In genomic region chr2:232372231-232373208, GRCh38 we compare ENCODE assay signal across 20 cellular contexts. TPM values are rescaled to one million over a fixed set of nuclear protein-coding genes. Genes with fewer than 3 reads are reported as not detected.
DNase-seq lines count a peak whose midpoint lies in the region; ATAC-seq, FAIRE-seq and TF ChIP-seq lines count a peak whose summit lies in the region.
"Had no signal": no experiment of that assay in that cellular context is flagged by ENCODE, and none has a peak within 500 bp of the region (broad histone marks: within the 10 kb centered on the region; RNA-seq: fewer than 3 reads in every experiment).

No MANE protein-coding gene starts in this region.

- 89 to 92% methylated on average over 18 of the region's 18 CpGs for WGBS in aorta, 2 donors

- intact Hi-C loops in cardiac septum (cut with DNase I) (no loop called here), left ventricle myocardium superior (cut with micrococcal nuclease) (no loop called here), aorta (cut with DNase I) (no loop called here)

- no peaks in the 10 kb centered on the region for H3K36me3 ChIP-seq in RWPE2 (ENCODE audit: low read depth)
- H3K36me3 ChIP-seq in aorta (ENCODE audit: control insufficient read depth in 1 of 2, insufficient read depth in 2 of 2, low read length in 1 of 2) = no peaks in the 10 kb centered on the region
- H3K36me3 ChIP-seq: esophagus muscularis mucosa had no signal

- ATAC-seq in left ventricle myocardium superior (no peak), RWPE2 (ENCODE audit: low read depth) (peak; percentile 48; the same call in 2 of the 3 replicates), aorta (ENCODE audit: low FRiP score) (no peak), GM21529 (IDR thresholded peaks at IDR 0.05; ENCODE audit: unreplicated experiment) (no peak)
- ATAC-seq: natural killer cell treated with Interleukin-12 subunit alpha and Interleukin-12 subunit beta and Interleukin-15 and Interleukin-18, amount 100 ng/mL, for 72 hours had no signal

- H3K4me1 ChIP-seq in RWPE2 (ENCODE audit: insufficient read depth, poor library complexity, severe bottlenecking) = no peaks in the 10 kb centered on the region
- no peaks in the 10 kb centered on the region for H3K4me1 ChIP-seq in aorta (ENCODE audit: control insufficient read depth in 1 of 2, insufficient read depth in 2 of 2, low read length in 2 of 2)
- H3K4me1 ChIP-seq: esophagus muscularis mucosa had no signal

- DNase-seq in cardiac septum (ENCODE audit: low spot score) (peak; percentile 46), left ventricle myocardium superior (no peak), RWPE2 (ENCODE audit: low spot score) (peak; percentile 36), fibroblast of pulmonary artery (ENCODE audit: low read depth) (peak; percentile 18), aorta (peak; percentile 3 to 37), NCI-H1694 (lab: John Stamatoyannopoulos, UW) (no peak), RCC 7860 (ENCODE audit: low spot score) (no peak)
- DNase-seq: activated CD4-positive, alpha-beta T cell treated with anti-CD3 and anti-CD28 coated beads, Interleukin-2, amount 50 U/mL, for 48 hours; CD8-positive, alpha-beta memory T cell; NCI-H774; SHP77 treated with DMSO at 0.1 percent for 48 hours; stimulated activated CD4-positive, alpha-beta T cell treated with anti-CD3 and anti-CD28 coated beads, Interleukin-4, amount 100 ng/mL, for 24 hours had no signal

- TF ChIP-seq CTCF in RWPE2 (IDR thresholded peaks at IDR 0.05; ENCODE audit: poor library complexity, severe bottlenecking) = no peak
- no peak for TF ChIP-seq CTCF in fibroblast of pulmonary artery (IDR thresholded peaks at IDR 0.05; ENCODE audit: low read length, missing control alignments)

- H3K27me3 ChIP-seq in RWPE2 (ENCODE audit: insufficient read depth, poor library complexity, severe bottlenecking) (no peaks in the 10 kb centered on the region), aorta (ENCODE audit: control insufficient read depth in 1 of 2, insufficient read depth in 2 of 2, low read length in 1 of 2) (no peaks in the 10 kb centered on the region)

- H3K27ac ChIP-seq in RWPE2 (ENCODE audit: poor library complexity, severe bottlenecking) = no peak overlapping the region
- no peak overlapping the region for H3K27ac ChIP-seq in aorta (ENCODE audit: low read depth in 1 of 2, low read length in 2 of 2)
- H3K27ac ChIP-seq: esophagus muscularis mucosa, KMS-11 had no signal

- H3K4me3 ChIP-seq in RWPE2 (ENCODE audit: severe bottlenecking) = no peak overlapping the region
- no peak overlapping the region for H3K4me3 ChIP-seq in fibroblast of pulmonary artery (replicated peaks; ENCODE audit: low read depth, low read length)
- no peak overlapping the region for H3K4me3 ChIP-seq in aorta (ENCODE audit: low read length in 2 of 2)
- H3K4me3 ChIP-seq: esophagus muscularis mucosa had no signal

- H3K9me3 ChIP-seq in RWPE2 (ENCODE audit: severe bottlenecking) (no peaks in the 10 kb centered on the region), aorta (ENCODE audit: control insufficient read depth, low read length) (no peaks in the 10 kb centered on the region)
- H3K9me3 ChIP-seq: esophagus muscularis mucosa had no signal

- no peak for FAIRE-seq in RCC 7860 (lab: Jason Lieb, UNC)
- FAIRE-seq: A204.1 had no signal

RNA-seq across cellular contexts. Expression of gene ALPP, which starts 6.0 kb away (rescaled TPM):
- total RNA-seq in cardiac septum = not detected
- not detected for total RNA-seq in left ventricle myocardium superior
- total RNA-seq in aorta = not detected
- not detected for polyA plus RNA-seq in aorta
- total RNA-seq: CD8-positive, alpha-beta memory T cell; lower leg skin; natural killer cell treated with Interleukin-12 subunit alpha and Interleukin-12 subunit beta and Interleukin-15 and Interleukin-18, amount 100 ng/mL, for 72 hours; renal cortical epithelial cell; urinary bladder had no signal
- polyA plus RNA-seq: CD8-positive, alpha-beta memory T cell; urinary bladder had no signal

RNA-seq across cellular contexts. Expression of gene ALPG, which starts 34.1 kb away (rescaled TPM):
- total RNA-seq in cardiac septum (not detected), left ventricle myocardium superior (not detected), aorta (not detected)
- not detected for polyA plus RNA-seq in aorta
- total RNA-seq: CD8-positive, alpha-beta memory T cell; esophagus muscularis mucosa; lower leg skin; natural killer cell treated with Interleukin-12 subunit alpha and Interleukin-12 subunit beta and Interleukin-15 and Interleukin-18, amount 100 ng/mL, for 72 hours; renal cortical epithelial cell; urinary bladder had no signal
- polyA plus RNA-seq: CD8-positive, alpha-beta memory T cell; urinary bladder had no signal

Comparison
In these comparisons a context has a peak if more than half of its experiments do, and no peak if none do; other contexts are left out.
1. DNase-seq: peak in cardiac septum (single experiment), RWPE2 (single experiment), fibroblast of pulmonary artery (single experiment) and aorta (2 of 2); none in left ventricle myocardium superior (single experiment), NCI-H1694 (single experiment) and RCC 7860 (single experiment).